Comparison of ENCODE assay signal across 1 cellular context in the genomic region with DNA sequence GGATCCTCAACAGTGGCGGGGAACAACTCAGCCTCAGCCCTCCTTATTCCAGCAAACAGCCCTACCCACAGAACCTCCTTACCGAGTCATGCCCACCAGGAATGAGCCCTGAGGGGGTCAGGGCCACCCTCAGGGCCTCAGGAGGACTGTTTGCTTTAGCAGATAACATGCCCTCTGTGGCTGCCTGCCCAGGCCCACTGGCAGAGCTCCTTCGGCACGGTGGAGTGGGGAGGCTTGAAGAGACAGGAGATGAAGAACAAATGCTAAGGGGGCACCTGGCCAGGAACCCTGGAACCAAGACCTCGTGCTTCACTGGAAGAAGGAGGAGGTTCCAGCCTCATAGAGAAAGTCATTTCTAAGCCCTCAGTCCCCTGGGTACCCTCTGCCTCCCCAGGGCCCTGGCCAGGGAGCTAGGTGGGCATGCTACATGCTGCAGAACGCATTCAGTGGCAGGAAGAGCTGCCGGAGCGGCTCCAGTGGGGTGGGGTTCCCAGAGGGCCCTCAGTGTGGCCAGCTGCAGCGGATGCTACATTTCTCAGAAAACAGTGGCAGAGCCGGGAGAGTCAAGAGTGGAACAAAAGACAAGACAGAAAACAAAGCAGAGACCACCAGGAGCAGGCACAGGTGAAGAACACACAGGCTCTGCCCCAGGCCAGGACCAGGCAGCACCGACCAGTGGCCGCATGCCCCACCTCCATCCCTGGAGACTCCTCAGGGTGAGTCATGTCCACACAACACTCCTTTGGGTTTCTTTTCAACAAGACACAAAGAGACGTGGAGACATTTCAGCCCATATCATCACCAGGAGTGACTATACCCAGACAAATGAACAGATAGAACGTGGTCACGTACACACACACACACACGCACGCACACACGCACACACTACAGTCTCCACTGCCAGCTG.
TF ChIP-seq lines count a peak whose summit lies in the region.

No MANE protein-coding gene starts in this region.

TF ChIP-seq in K562, 482 proteins besides CTCF, POLR2A, EP300 and RAD21:
- TF ChIP-seq SMARCC2 (IDR thresholded peaks at IDR 0.05; ENCODE audit: low read depth) (no peak), ZEB2 (IDR thresholded peaks at IDR 0.05) (no peak), ZNF165 (CRISPR knock-in tag; IDR thresholded peaks at IDR 0.05; ENCODE audit: borderline replicate concordance) (no peak), JUN (IDR thresholded peaks at IDR 0.05; ENCODE audit: borderline replicate concordance, low read depth, low read length) (0 out of 2 replicates have a peak, but pooled peaks have one; percentile 30), JUN (CRISPR knock-in tag; IDR thresholded peaks at IDR 0.05; ENCODE audit: borderline replicate concordance) (no peak), ZNF253 (CRISPR knock-in tag; conservative IDR thresholded peaks at IDR 0.05) (no peak), FOSL1 (tag; conservative IDR thresholded peaks at IDR 0.05) (peak; percentile 41; the same call in 1 of the 2 replicates), JUND (IDR thresholded peaks at IDR 0.05; ENCODE audit: borderline replicate concordance, low read depth, low read length) (peak; percentile 53; the same call in 1 of the 2 replicates), JUND (tag; IDR thresholded peaks at IDR 0.05; ENCODE audit: borderline replicate concordance, low read depth, low read length) (no peak)
- TF ChIP-seq, protein P1, sequence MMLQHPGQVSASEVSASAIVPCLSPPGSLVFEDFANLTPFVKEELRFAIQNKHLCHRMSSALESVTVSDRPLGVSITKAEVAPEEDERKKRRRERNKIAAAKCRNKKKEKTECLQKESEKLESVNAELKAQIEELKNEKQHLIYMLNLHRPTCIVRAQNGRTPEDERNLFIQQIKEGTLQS (IDR thresholded peaks at IDR 0.05) = peak; percentile 44; the same call in 1 of the 2 replicates
- TF ChIP-seq, protein P1 (CRISPR knock-in tag; conservative IDR thresholded peaks at IDR 0.05) = no peak
- TF ChIP-seq, protein P2, sequence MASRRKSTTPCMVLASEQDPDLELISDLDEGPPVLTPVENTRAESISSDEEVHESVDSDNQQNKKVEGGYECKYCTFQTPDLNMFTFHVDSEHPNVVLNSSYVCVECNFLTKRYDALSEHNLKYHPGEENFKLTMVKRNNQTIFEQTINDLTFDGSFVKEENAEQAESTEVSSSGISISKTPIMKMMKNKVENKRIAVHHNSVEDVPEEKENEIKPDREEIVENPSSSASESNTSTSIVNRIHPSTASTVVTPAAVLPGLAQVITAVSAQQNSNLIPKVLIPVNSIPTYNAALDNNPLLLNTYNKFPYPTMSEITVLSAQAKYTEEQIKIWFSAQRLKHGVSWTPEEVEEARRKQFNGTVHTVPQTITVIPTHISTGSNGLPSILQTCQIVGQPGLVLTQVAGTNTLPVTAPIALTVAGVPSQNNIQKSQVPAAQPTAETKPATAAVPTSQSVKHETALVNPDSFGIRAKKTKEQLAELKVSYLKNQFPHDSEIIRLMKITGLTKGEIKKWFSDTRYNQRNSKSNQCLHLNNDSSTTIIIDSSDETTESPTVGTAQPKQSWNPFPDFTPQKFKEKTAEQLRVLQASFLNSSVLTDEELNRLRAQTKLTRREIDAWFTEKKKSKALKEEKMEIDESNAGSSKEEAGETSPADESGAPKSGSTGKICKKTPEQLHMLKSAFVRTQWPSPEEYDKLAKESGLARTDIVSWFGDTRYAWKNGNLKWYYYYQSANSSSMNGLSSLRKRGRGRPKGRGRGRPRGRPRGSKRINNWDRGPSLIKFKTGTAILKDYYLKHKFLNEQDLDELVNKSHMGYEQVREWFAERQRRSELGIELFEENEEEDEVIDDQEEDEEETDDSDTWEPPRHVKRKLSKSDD (conservative IDR thresholded peaks at IDR 0.05; ENCODE audit: low read length) = no peak
- TF ChIP-seq, protein P3, sequence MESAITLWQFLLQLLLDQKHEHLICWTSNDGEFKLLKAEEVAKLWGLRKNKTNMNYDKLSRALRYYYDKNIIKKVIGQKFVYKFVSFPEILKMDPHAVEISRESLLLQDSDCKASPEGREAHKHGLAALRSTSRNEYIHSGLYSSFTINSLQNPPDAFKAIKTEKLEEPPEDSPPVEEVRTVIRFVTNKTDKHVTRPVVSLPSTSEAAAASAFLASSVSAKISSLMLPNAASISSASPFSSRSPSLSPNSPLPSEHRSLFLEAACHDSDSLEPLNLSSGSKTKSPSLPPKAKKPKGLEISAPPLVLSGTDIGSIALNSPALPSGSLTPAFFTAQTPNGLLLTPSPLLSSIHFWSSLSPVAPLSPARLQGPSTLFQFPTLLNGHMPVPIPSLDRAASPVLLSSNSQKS (CRISPR knock-in tag; IDR thresholded peaks at IDR 0.05) = no peak
- TF ChIP-seq, protein P4, sequence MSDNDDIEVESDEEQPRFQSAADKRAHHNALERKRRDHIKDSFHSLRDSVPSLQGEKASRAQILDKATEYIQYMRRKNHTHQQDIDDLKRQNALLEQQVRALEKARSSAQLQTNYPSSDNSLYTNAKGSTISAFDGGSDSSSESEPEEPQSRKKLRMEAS (CRISPR knock-in tag; IDR thresholded peaks at IDR 0.05) = 0 out of 2 replicates have a peak, but pooled peaks have one; percentile 17
TF ChIP-seq in K562: peak in this region for 5.
